In the genomic region with DNA sequence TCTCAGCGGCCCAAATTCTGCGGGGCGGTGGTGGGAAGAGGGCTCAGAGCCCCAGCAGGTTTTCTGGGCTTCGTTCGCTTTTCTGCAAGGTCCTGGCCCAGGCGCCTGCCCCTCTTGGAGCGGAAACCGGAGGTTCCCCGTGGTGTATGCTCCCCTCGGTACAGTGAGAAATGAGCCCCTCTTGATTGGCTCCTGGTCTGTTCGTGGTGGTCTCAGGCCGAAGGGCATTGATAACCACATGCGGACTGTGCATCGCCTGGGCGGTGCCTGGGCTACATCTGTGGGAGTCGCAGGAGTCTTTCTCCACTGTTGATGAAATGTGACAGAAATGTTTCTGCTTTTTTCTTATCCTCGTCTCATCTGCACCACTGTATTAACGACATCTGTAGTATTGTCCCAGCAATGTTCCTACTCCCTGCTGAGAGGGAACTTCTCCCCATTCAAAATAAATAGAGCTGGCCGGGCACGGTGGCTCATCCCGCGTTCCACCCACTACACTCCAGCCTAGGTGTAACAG, we compare ENCODE assay signal across 8 cellular contexts. TPM values are rescaled to one million over a fixed set of nuclear protein-coding genes. Genes with fewer than 3 reads are reported as not detected.
DNase-seq lines count a peak whose midpoint lies in the region; ATAC-seq, FAIRE-seq and TF ChIP-seq lines count a peak whose summit lies in the region.

No MANE protein-coding gene starts in this region.

- no peak for ATAC-seq in left colon

- H3K4me3 ChIP-seq in GM08714 (ENCODE audit: low read length) (peak overlapping the region; percentile 67), breast epithelium (peak overlapping the region; percentile 77 to 85 (median 85))

- TF ChIP-seq POLR2A in breast epithelium (IDR thresholded peaks at IDR 0.05): no peak

- no peaks in the 10 kb centered on the region for H3K9me3 Mint-ChIP-seq in IgD-negative memory B cell
- no peaks in the 10 kb centered on the region for H3K9me3 Mint-ChIP-seq in mesothelial cell of epicardium

- no peak for TF ChIP-seq CTCF in breast epithelium (IDR thresholded peaks at IDR 0.05)
- TF ChIP-seq CTCF in mesothelial cell of epicardium (IDR thresholded peaks at IDR 0.05; ENCODE audit: unreplicated experiment): no peak

- H3K27me3 Mint-ChIP-seq in IgD-negative memory B cell (no peaks in the 10 kb centered on the region), mesothelial cell of epicardium (ENCODE audit: low read depth) (peaks cover 7% of the 10 kb centered on the region)

- H3K27ac ChIP-seq in breast epithelium: peak overlapping the region; percentile 91 to 94

- H3K4me3 Mint-ChIP-seq in IgD-negative memory B cell: peak overlapping the region; percentile 88 to 96 (median 92)
- peak overlapping the region; percentile 82 for H3K4me3 Mint-ChIP-seq in mesothelial cell of epicardium

- intact Hi-C loops in breast epithelium (cut with DNase I; ENCODE audit: low total_unique reads): loop anchor here (2.0 kb wide), 1 partner anchor 29 kb away; no protein-coding TSS in a partner anchor
- intact Hi-C loops in left colon (cut with DNase I, micrococcal nuclease): no loop called here

- DNase-seq in breast epithelium (ENCODE audit: low spot score in 2 of 2): no peak
- DNase-seq in mesothelial cell of epicardium (ENCODE audit: low spot score in 2 of 2, unreplicated experiment in 2 of 2): no peak
- no peak for DNase-seq in COLO668 (lab: John Stamatoyannopoulos, UW; ENCODE audit: unreplicated experiment)
- no peak for DNase-seq in activated gamma-delta T cell (lab: John Stamatoyannopoulos, UW)
- no peak for DNase-seq in HTR-8/SVneo (ENCODE audit: insufficient read length, low spot score)
- DNase-seq in left colon: no peak

- H3K36me3 Mint-ChIP-seq in IgD-negative memory B cell (peaks cover 1% of the 10 kb centered on the region), mesothelial cell of epicardium (peaks cover 6% of the 10 kb centered on the region)

- H3K4me1 Mint-ChIP-seq in IgD-negative memory B cell (peaks cover 23 to 34% (median 33%) of the 10 kb centered on the region in 3 donors), mesothelial cell of epicardium (peaks cover 15% of the 10 kb centered on the region)

- no peak for FAIRE-seq in HTR-8/SVneo (lab: Jason Lieb, UNC)

- peaks cover 3 to 14% of the 10 kb centered on the region in 2 donors for H3K4me1 ChIP-seq in breast epithelium

- H3K27me3 ChIP-seq in breast epithelium: no peaks in the 10 kb centered on the region

- H3K36me3 ChIP-seq in breast epithelium: no peaks in the 10 kb centered on the region

- no peaks in the 10 kb centered on the region for H3K9me3 ChIP-seq in breast epithelium

- H3K27ac Mint-ChIP-seq in IgD-negative memory B cell (peak overlapping the region; percentile 83 to 95 (median 88)), mesothelial cell of epicardium (peak overlapping the region; percentile 88)

RNA-seq across cellular contexts. Expression of gene MAN1B1, which starts 0.7 kb away (rescaled TPM):
- 27.5 TPM for polyA plus RNA-seq in IgD-negative memory B cell
- total RNA-seq in breast epithelium: 10 to 100 TPM; 50.1 to 62.8 (median 50.8) TPM
- total RNA-seq in mesothelial cell of epicardium: 61.1 to 65.1 TPM (median 61.2 TPM) in 3 replicates
- total RNA-seq in left colon: 10 to 100 TPM; 50.0 to 53.5 TPM

RNA-seq across cellular contexts. Expression of gene UAP1L1, which starts 10.2 kb away (rescaled TPM):
- polyA plus RNA-seq in IgD-negative memory B cell: 3.0 TPM
- total RNA-seq in breast epithelium (10 to 100 TPM in 1 of 3 donors, 1 to 10 TPM in 2; 6.7 to 12.0 (median 6.9) TPM), mesothelial cell of epicardium (4.6 to 5.7 TPM (median 5.5 TPM) in 3 replicates), left colon (10 to 100 TPM; 13.0 to 18.2 TPM)

RNA-seq across cellular contexts. Expression of gene SAPCD2, which starts 17.1 kb away (rescaled TPM):
- 0.38 TPM for polyA plus RNA-seq in IgD-negative memory B cell
- 1 to 10 TPM in 2 of 3 donors, under 1 TPM in 1; 0.96 to 2.9 (median 2.8) TPM for total RNA-seq in breast epithelium
- 5.7 to 6.2 TPM (median 5.9 TPM) in 3 replicates for total RNA-seq in mesothelial cell of epicardium
- total RNA-seq in left colon: 10 to 100 TPM; 10.3 to 16.8 TPM

RNA-seq across cellular contexts. Expression of gene DPP7, which starts 27.1 kb away (rescaled TPM):
- 110 TPM for polyA plus RNA-seq in IgD-negative memory B cell
- total RNA-seq in breast epithelium (100 to 1,000 TPM; 115 to 137 (median 132) TPM), mesothelial cell of epicardium (149 to 159 TPM (median 157 TPM) in 3 replicates), left colon (10 to 100 TPM; 53.1 to 66.0 TPM)

RNA-seq across cellular contexts. Expression of gene ENTPD2, which starts 33.6 kb away (rescaled TPM):
- not detected for polyA plus RNA-seq in IgD-negative memory B cell
- total RNA-seq in breast epithelium: 1 to 10 TPM in 2 of 3 donors, under 1 TPM in 1; 0.16 to 6.7 (median 3.6) TPM
- total RNA-seq in mesothelial cell of epicardium: 4.8 to 6.3 TPM (median 5.2 TPM) in 3 replicates
- 10 to 100 TPM; 25.0 to 26.3 TPM for total RNA-seq in left colon
